Comparison of ENCODE assay signal across 8 cellular contexts in the genomic region with DNA sequence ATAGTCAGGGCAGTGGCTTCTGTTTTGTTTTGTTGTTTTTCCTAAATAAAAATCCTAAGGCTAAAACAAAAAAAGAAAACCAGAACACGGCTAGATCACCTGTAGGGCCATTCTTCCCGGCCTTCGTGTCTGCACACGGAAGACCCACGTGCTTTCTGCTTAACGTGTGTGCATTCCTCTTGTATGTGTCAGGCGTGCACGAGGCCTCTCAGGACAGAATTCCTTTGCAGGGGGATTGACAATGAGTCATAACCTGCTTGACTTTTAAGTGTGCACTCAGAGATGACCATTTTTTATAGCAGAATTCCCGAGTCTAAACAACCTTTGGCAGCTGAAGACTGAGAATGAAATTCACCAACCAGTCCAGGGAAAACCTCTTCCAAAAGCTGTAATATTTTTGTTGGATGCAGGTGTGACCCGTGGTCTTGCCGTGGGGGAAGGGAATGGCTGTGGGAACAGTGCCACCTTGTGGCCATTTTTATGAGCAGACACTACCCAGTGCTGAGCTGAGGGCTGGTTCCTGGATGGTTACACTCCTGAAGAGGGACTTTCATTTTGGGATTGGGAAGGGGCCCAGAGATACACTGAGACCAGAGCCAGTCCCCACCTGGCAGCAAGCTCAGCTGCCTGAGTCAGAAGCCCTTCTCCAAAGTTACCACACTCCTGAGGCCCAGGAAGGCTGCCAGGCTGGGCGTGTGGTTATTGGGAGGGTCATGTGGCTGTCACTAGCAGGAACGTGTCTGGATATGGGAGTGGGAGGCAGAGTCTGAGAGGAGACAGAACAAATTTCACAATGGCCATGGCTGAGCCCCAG. TPM values are rescaled to one million over a fixed set of nuclear protein-coding genes. Genes with fewer than 3 reads are reported as not detected.
DNase-seq lines count a peak whose midpoint lies in the region; ATAC-seq and TF ChIP-seq lines count a peak whose summit lies in the region.

No MANE protein-coding gene starts in this region.

- peak; percentile 64 for ATAC-seq in GM18867 (IDR thresholded peaks at IDR 0.05; ENCODE audit: unreplicated experiment)

- H3K4me1 ChIP-seq in PC-9 (replicated peaks; ENCODE audit: insufficient read depth) (peaks cover 29% of the 10 kb centered on the region), neural progenitor cell (no peaks in the 10 kb centered on the region), stomach smooth muscle (ENCODE audit: control insufficient read depth, insufficient read depth, low read length) (peaks cover 25% of the 10 kb centered on the region)

- peak; percentile 27 to 50 for DNase-seq in AML-193 (lab: John Stamatoyannopoulos, UW)
- DNase-seq in HS-5 (ENCODE audit: low read depth), result peak; percentile 99
- DNase-seq in PC-9, result peak; percentile 69 to 89
- DNase-seq in activated T-helper 1 cell treated with anti-CD3 and anti-CD28 coated beads, Interleukin-12 subunit alpha, Interleukin-12 subunit beta, Interleukin-2, Interleukin-4 antibody, amounts not matched to agents 30 ng/mL and 10 ng/mL and 1 ng/mL, durations not matched to agents 14 hours and 24 hours and 36 hours (ENCODE audit: low spot score), result peak; percentile 48
- peak; percentile 97 for DNase-seq in fibroblast of the aortic adventitia (ENCODE audit: low read depth)
- peak; percentile 78 for DNase-seq in neural progenitor cell (ENCODE audit: low spot score)

- H3K36me3 Mint-ChIP-seq in activated T-helper 1 cell treated with anti-CD3 and anti-CD28 coated beads, Interleukin-12 subunit alpha, Interleukin-12 subunit beta, Interleukin-2, Interleukin-4 antibody, amounts not matched to agents 30 ng/mL and 10 ng/mL and 1 ng/mL, durations not matched to agents 14 hours and 24 hours and 36 hours (ENCODE audit: low read depth), result no peaks in the 10 kb centered on the region
- H3K36me3 Mint-ChIP-seq in neural progenitor cell, result peaks cover 4% of the 10 kb centered on the region

- H3F3A ChIP-seq in PC-9 (ENCODE audit: insufficient read depth, low read depth), result peaks cover 22% of the 10 kb centered on the region; the same call in 1 of the 2 replicates
- H3F3A ChIP-seq in neural progenitor cell (ENCODE audit: low read depth), result no peaks in the 10 kb centered on the region

- POLR2A ChIA-PET in PC-9 (lab: Charles Lee; ENCODE audit: unreplicated experiment), result interaction anchor here (0.6 kb wide), 1 partner anchor 184 kb away, joined by 3 read pairs; no protein-coding TSS in a partner anchor

- no peaks in the 10 kb centered on the region for H3K9me3 ChIP-seq in PC-9 (ENCODE audit: insufficient read depth, low read depth)
- H3K9me3 ChIP-seq in neural progenitor cell (ENCODE audit: low read depth), result no peaks in the 10 kb centered on the region
- H3K9me3 ChIP-seq in stomach smooth muscle (ENCODE audit: control insufficient read depth in 2 of 2, low read length in 2 of 2), result no peaks in the 10 kb centered on the region

- intact Hi-C loops in PC-9 (cut with micrococcal nuclease; ENCODE audit: unreplicated experiment), result loop anchor here (1.0 to 10.0 kb wide), 6 partner anchors 67 to 1109 kb away; no protein-coding TSS in a partner anchor
- intact Hi-C loops in activated T-helper 1 cell treated with anti-CD3 and anti-CD28 coated beads, Interleukin-12 subunit alpha, Interleukin-12 subunit beta, Interleukin-2, Interleukin-4 antibody, amounts not matched to agents 30 ng/mL and 10 ng/mL and 1 ng/mL, durations not matched to agents 14 hours and 24 hours and 36 hours (cut with micrococcal nuclease), result loop anchor here (1.0 to 10.0 kb wide), 4 partner anchors 113 to 1019 kb away; no protein-coding TSS in a partner anchor

- TF ChIP-seq CTCF in PC-9 (conservative IDR thresholded peaks at IDR 0.05) (peak; percentile 89), fibroblast of the aortic adventitia (IDR thresholded peaks at IDR 0.05; ENCODE audit: insufficient read depth, low read length) (peak; percentile 88), neural progenitor cell (IDR thresholded peaks at IDR 0.05) (peak; percentile 94)

- no peak overlapping the region for H3K27ac Mint-ChIP-seq in activated T-helper 1 cell treated with anti-CD3 and anti-CD28 coated beads, Interleukin-12 subunit alpha, Interleukin-12 subunit beta, Interleukin-2, Interleukin-4 antibody, amounts not matched to agents 30 ng/mL and 10 ng/mL and 1 ng/mL, durations not matched to agents 14 hours and 24 hours and 36 hours
- peak overlapping the region; percentile 78 for H3K27ac Mint-ChIP-seq in neural progenitor cell

- H4K20me1 ChIP-seq in PC-9 (ENCODE audit: insufficient read depth), result no peaks in the 10 kb centered on the region
- H4K20me1 ChIP-seq in neural progenitor cell (ENCODE audit: low read depth), result no peaks in the 10 kb centered on the region

- H3K4me2 ChIP-seq in PC-9 (peak overlapping the region; percentile 73), neural progenitor cell (no peak overlapping the region)

- H2AFZ ChIP-seq in PC-9 (peak overlapping the region; percentile 66; the same call in 1 of the 2 replicates), neural progenitor cell (replicated peaks) (peak overlapping the region; percentile 64)

- peak overlapping the region; percentile 16; the same call in 1 of the 2 replicates for H3K4me3 ChIP-seq in PC-9
- H3K4me3 ChIP-seq in fibroblast of the aortic adventitia (ENCODE audit: low read depth, low read length), result peak overlapping the region; percentile 6
- H3K4me3 ChIP-seq in neural progenitor cell, result no peak overlapping the region
- peak overlapping the region in 1 of 2 donors; percentile 44 for H3K4me3 ChIP-seq in stomach smooth muscle (ENCODE audit: low read length in 2 of 2)

- H3K27ac ChIP-seq in PC-9, result peak overlapping the region; percentile 69
- H3K27ac ChIP-seq in neural progenitor cell, result no peak overlapping the region
- H3K27ac ChIP-seq in stomach smooth muscle (ENCODE audit: low read length), result peak overlapping the region; percentile 41

- H3K9me2 ChIP-seq in PC-9 (ENCODE audit: insufficient read depth), result no peaks in the 10 kb centered on the region

- H3K4me3 Mint-ChIP-seq in activated T-helper 1 cell treated with anti-CD3 and anti-CD28 coated beads, Interleukin-12 subunit alpha, Interleukin-12 subunit beta, Interleukin-2, Interleukin-4 antibody, amounts not matched to agents 30 ng/mL and 10 ng/mL and 1 ng/mL, durations not matched to agents 14 hours and 24 hours and 36 hours, result no peak overlapping the region
- no peak overlapping the region for H3K4me3 Mint-ChIP-seq in neural progenitor cell

- BruUV-seq in PC-9 (replicated peaks; lab: Mats Ljungman, UMichigan), result no TSS peak

- H3K79me2 ChIP-seq in PC-9 (ENCODE audit: low read depth) (no peaks in the 10 kb centered on the region), neural progenitor cell (ENCODE audit: low read depth) (no peaks in the 10 kb centered on the region)

- H3K9ac ChIP-seq in neural progenitor cell (no peak overlapping the region), stomach smooth muscle (ENCODE audit: low read length in 2 of 2) (peak overlapping the region; percentile 6 to 31)

- no peaks in the 10 kb centered on the region for H3K27me3 ChIP-seq in PC-9 (ENCODE audit: insufficient read depth, low read depth)
- no peaks in the 10 kb centered on the region for H3K27me3 ChIP-seq in neural progenitor cell
- H3K27me3 ChIP-seq in stomach smooth muscle (ENCODE audit: control insufficient read depth in 1 of 2, insufficient read depth in 2 of 2, low read length in 2 of 2), result no peaks in the 10 kb centered on the region

- H3K27me3 Mint-ChIP-seq in activated T-helper 1 cell treated with anti-CD3 and anti-CD28 coated beads, Interleukin-12 subunit alpha, Interleukin-12 subunit beta, Interleukin-2, Interleukin-4 antibody, amounts not matched to agents 30 ng/mL and 10 ng/mL and 1 ng/mL, durations not matched to agents 14 hours and 24 hours and 36 hours (ENCODE audit: insufficient read depth), result peaks cover 6% of the 10 kb centered on the region
- peaks cover 4% of the 10 kb centered on the region for H3K27me3 Mint-ChIP-seq in neural progenitor cell (ENCODE audit: insufficient read depth, low read depth)

- H3K36me3 ChIP-seq in PC-9 (ENCODE audit: low read depth), result no peaks in the 10 kb centered on the region
- H3K36me3 ChIP-seq in neural progenitor cell, result no peaks in the 10 kb centered on the region
- H3K36me3 ChIP-seq in stomach smooth muscle (ENCODE audit: control insufficient read depth in 2 of 2, insufficient read depth in 2 of 2, low read length in 2 of 2), result no peaks in the 10 kb centered on the region

- no peaks in the 10 kb centered on the region for H3K9me3 Mint-ChIP-seq in activated T-helper 1 cell treated with anti-CD3 and anti-CD28 coated beads, Interleukin-12 subunit alpha, Interleukin-12 subunit beta, Interleukin-2, Interleukin-4 antibody, amounts not matched to agents 30 ng/mL and 10 ng/mL and 1 ng/mL, durations not matched to agents 14 hours and 24 hours and 36 hours
- H3K9me3 Mint-ChIP-seq in neural progenitor cell, result peaks cover 14% of the 10 kb centered on the region

- CTCF ChIA-PET in PC-9 (lab: Charles Lee), result interaction anchor here (0.7 to 1.0 kb wide), 7 partner anchors 51 to 1110 kb away, joined by 3 to 9 read pairs (median 3); no protein-coding TSS in a partner anchor

- peaks cover 23% of the 10 kb centered on the region for H3K4me1 Mint-ChIP-seq in activated T-helper 1 cell treated with anti-CD3 and anti-CD28 coated beads, Interleukin-12 subunit alpha, Interleukin-12 subunit beta, Interleukin-2, Interleukin-4 antibody, amounts not matched to agents 30 ng/mL and 10 ng/mL and 1 ng/mL, durations not matched to agents 14 hours and 24 hours and 36 hours (ENCODE audit: low read depth)
- peaks cover 15% of the 10 kb centered on the region for H3K4me1 Mint-ChIP-seq in neural progenitor cell

RNA-seq across cellular contexts. Expression of a gene that starts 35.7 kb away (rescaled TPM):
- 11.5 and 13.9 TPM in 2 replicates for total RNA-seq in PC-9 (2021)
- total RNA-seq in activated T-helper 1 cell treated with anti-CD3 and anti-CD28 coated beads, Interleukin-12 subunit alpha, Interleukin-12 subunit beta, Interleukin-2, Interleukin-4 antibody, amounts not matched to agents 30 ng/mL and 10 ng/mL and 1 ng/mL, durations not matched to agents 14 hours and 24 hours and 36 hours, result not detected in 2 replicates
- total RNA-seq in fibroblast of the aortic adventitia (ENCODE audit: low replicate concordance), result 94.3 and 334 TPM in 2 replicates
- 23.9 and 26.1 TPM in 2 replicates for total RNA-seq in neural progenitor cell (ENCODE audit: low replicate concordance)

Comparison
In these comparisons a context has a peak if more than half of its experiments do, and no peak if none do; other contexts are left out.
1. DNase-seq: peak in every context shown above with its lines; median percentile 99 in HS-5; 97 in fibroblast of the aortic adventitia; 79 in PC-9; 78 in neural progenitor cell; 48 in activated T-helper 1 cell treated with anti-CD3 and anti-CD28 coated beads, Interleukin-12 subunit alpha, Interleukin-12 subunit beta, Interleukin-2, Interleukin-4 antibody, amounts not matched to agents 30 ng/mL and 10 ng/mL and 1 ng/mL, durations not matched to agents 14 hours and 24 hours and 36 hours; 38 in AML-193.
2. RNA of a gene that starts 35.7 kb away (total RNA-seq): 94.3 to 334 TPM in fibroblast of the aortic adventitia, 23.9 to 26.1 TPM in neural progenitor cell and 11.5 to 13.9 TPM in PC-9; not detected in activated T-helper 1 cell treated with anti-CD3 and anti-CD28 coated beads, Interleukin-12 subunit alpha, Interleukin-12 subunit beta, Interleukin-2, Interleukin-4 antibody, amounts not matched to agents 30 ng/mL and 10 ng/mL and 1 ng/mL, durations not matched to agents 14 hours and 24 hours and 36 hours; every median in the first group is over 10 times any median in the second.
3. Peak in every context shown above with its lines, with median percentiles within 50 percentile points of each other: CTCF ChIP-seq.